ENCODE assay signal across 19 cellular contexts in genomic region chr2:159936471-159936870, GRCh38. TPM values are rescaled to one million over a fixed set of nuclear protein-coding genes. Genes with fewer than 3 reads are reported as not detected.
DNase-seq lines count a peak whose midpoint lies in the region; ATAC-seq and TF ChIP-seq lines count a peak whose summit lies in the region.
"Had no signal": no experiment of that assay in that cellular context is flagged by ENCODE, and none has a peak within 500 bp of the region (broad histone marks: within the 10 kb centered on the region; RNA-seq: fewer than 3 reads in every experiment).

No MANE protein-coding gene starts in this region.

- H3K9me3 ChIP-seq in trophoblast cell (ENCODE audit: insufficient read depth, low read depth, low read length): no peaks in the 10 kb centered on the region

- H3K18ac ChIP-seq in trophoblast cell (ENCODE audit: low read length): no peak overlapping the region

- no peak overlapping the region for H3K4me3 Mint-ChIP-seq in activated CD8-positive, alpha-beta T cell treated with anti-CD3 and anti-CD28 coated beads for 36 hours
- H3K4me3 Mint-ChIP-seq in activated CD8-positive, alpha-beta T cell treated with anti-CD3 and anti-CD28 coated beads, Interleukin-2, amount 10 ng/mL, durations not matched to agents 7 days and 5 days: no peak overlapping the region
- H3K4me3 Mint-ChIP-seq in stimulated activated effector memory CD8-positive, alpha-beta T cell treated with anti-CD3 and anti-CD28 coated beads, Interleukin-12 subunit alpha, Interleukin-12 subunit beta, amount 100 ng/mL, for 72 hours: no peak overlapping the region
- H3K4me3 Mint-ChIP-seq: activated CD4-positive, alpha-beta memory T cell treated with anti-CD3 and anti-CD28 coated beads, Interleukin-2, amount 10 ng/mL, durations not matched to agents 7 days and 5 days; activated T-helper 1 cell treated with anti-CD3 and anti-CD28 coated beads, Interleukin-12 subunit alpha, Interleukin-12 subunit beta, Interleukin-2, Interleukin-4 antibody, amounts not matched to agents 30 ng/mL and 10 ng/mL and 1 ng/mL, durations not matched to agents 14 hours and 24 hours and 36 hours had no signal

- H3K27me3 Mint-ChIP-seq in activated CD8-positive, alpha-beta T cell treated with anti-CD3 and anti-CD28 coated beads for 36 hours: peaks cover 3% of the 10 kb centered on the region
- H3K27me3 Mint-ChIP-seq in activated CD8-positive, alpha-beta T cell treated with anti-CD3 and anti-CD28 coated beads, Interleukin-2, amount 10 ng/mL, durations not matched to agents 7 days and 5 days (ENCODE audit: low read depth): peaks cover 7% of the 10 kb centered on the region

- H3K9ac ChIP-seq in trophoblast cell (ENCODE audit: low read length): no peak overlapping the region
- H3K9ac ChIP-seq: parathyroid adenoma had no signal

- no peaks in the 10 kb centered on the region for H3K4me1 Mint-ChIP-seq in activated CD8-positive, alpha-beta T cell treated with anti-CD3 and anti-CD28 coated beads for 36 hours (ENCODE audit: low read depth)
- H3K4me1 Mint-ChIP-seq in activated CD8-positive, alpha-beta T cell treated with anti-CD3 and anti-CD28 coated beads, Interleukin-2, amount 10 ng/mL, durations not matched to agents 7 days and 5 days (ENCODE audit: low read depth): no peaks in the 10 kb centered on the region
- H3K4me1 Mint-ChIP-seq in stimulated activated effector memory CD8-positive, alpha-beta T cell treated with anti-CD3 and anti-CD28 coated beads, Interleukin-12 subunit alpha, Interleukin-12 subunit beta, amount 100 ng/mL, for 72 hours: no peaks in the 10 kb centered on the region
- H3K4me1 Mint-ChIP-seq: activated CD4-positive, alpha-beta memory T cell treated with anti-CD3 and anti-CD28 coated beads, Interleukin-2, amount 10 ng/mL, durations not matched to agents 7 days and 5 days had no signal

- H3K36me3 Mint-ChIP-seq in activated CD8-positive, alpha-beta T cell treated with anti-CD3 and anti-CD28 coated beads for 36 hours (ENCODE audit: low read depth): no peaks in the 10 kb centered on the region
- H3K36me3 Mint-ChIP-seq in activated CD8-positive, alpha-beta T cell treated with anti-CD3 and anti-CD28 coated beads, Interleukin-2, amount 10 ng/mL, durations not matched to agents 7 days and 5 days (ENCODE audit: low read depth): no peaks in the 10 kb centered on the region
- no peaks in the 10 kb centered on the region for H3K36me3 Mint-ChIP-seq in stimulated activated effector memory CD8-positive, alpha-beta T cell treated with anti-CD3 and anti-CD28 coated beads, Interleukin-12 subunit alpha, Interleukin-12 subunit beta, amount 100 ng/mL, for 72 hours

- H2BK5ac ChIP-seq in trophoblast cell (ENCODE audit: low read depth, low read length, poor library complexity): no peak overlapping the region

- no peaks in the 10 kb centered on the region for H3K9me3 Mint-ChIP-seq in activated CD8-positive, alpha-beta T cell treated with anti-CD3 and anti-CD28 coated beads for 36 hours
- no peaks in the 10 kb centered on the region for H3K9me3 Mint-ChIP-seq in activated CD8-positive, alpha-beta T cell treated with anti-CD3 and anti-CD28 coated beads, Interleukin-2, amount 10 ng/mL, durations not matched to agents 7 days and 5 days (ENCODE audit: insufficient read depth)
- no peaks in the 10 kb centered on the region for H3K9me3 Mint-ChIP-seq in stimulated activated effector memory CD8-positive, alpha-beta T cell treated with anti-CD3 and anti-CD28 coated beads, Interleukin-12 subunit alpha, Interleukin-12 subunit beta, amount 100 ng/mL, for 72 hours
- H3K9me3 Mint-ChIP-seq: activated CD4-positive, alpha-beta memory T cell treated with anti-CD3 and anti-CD28 coated beads, Interleukin-2, amount 10 ng/mL, durations not matched to agents 7 days and 5 days had no signal

- no peak overlapping the region for H3K4me2 ChIP-seq in trophoblast cell (ENCODE audit: low read length)

- H3K4me1 ChIP-seq in trophoblast cell (ENCODE audit: control insufficient read depth in 1 of 2, insufficient read depth in 2 of 2, low read length in 2 of 2): no peaks in the 10 kb centered on the region
- H3K4me1 ChIP-seq: parathyroid adenoma had no signal

- CTCF ChIA-PET in activated CD8-positive, alpha-beta T cell treated with anti-CD3 and anti-CD28 coated beads for 36 hours (lab: Charles Lee): no interaction called here
- CTCF ChIA-PET in activated CD8-positive, alpha-beta T cell treated with anti-CD3 and anti-CD28 coated beads, Interleukin-2, amount 10 ng/mL, durations not matched to agents 7 days and 5 days (lab: Charles Lee): no interaction called here

- H3K23ac ChIP-seq in trophoblast cell (ENCODE audit: low read length): no peak overlapping the region

- H4K8ac ChIP-seq in trophoblast cell (ENCODE audit: low read depth, low read length): no peak overlapping the region

- peak; percentile 9 for DNase-seq in activated CD8-positive, alpha-beta T cell treated with anti-CD3 and anti-CD28 coated beads for 36 hours
- no peak for DNase-seq in activated CD8-positive, alpha-beta T cell treated with anti-CD3 and anti-CD28 coated beads, Interleukin-2, amount 10 ng/mL, durations not matched to agents 7 days and 5 days
- DNase-seq in KBM-7: peak; percentile 9
- peak; percentile 2 for DNase-seq in amniotic epithelial cell (ENCODE audit: low read depth)
- no peak for DNase-seq in stimulated activated effector memory CD8-positive, alpha-beta T cell treated with anti-CD3 and anti-CD28 coated beads, Interleukin-12 subunit alpha, Interleukin-12 subunit beta, amount 100 ng/mL, for 72 hours (ENCODE audit: low spot score in 2 of 2)
- no peak for DNase-seq in trophoblast cell
- DNase-seq: activated CD4-positive, alpha-beta memory T cell treated with anti-CD3 and anti-CD28 coated beads, Interleukin-2, amount 10 ng/mL, durations not matched to agents 7 days and 5 days; central memory CD4-positive, alpha-beta T cell; hypothalamus; NCI-H1048; NCI-H2107; NK-92 treated with Interleukin-12 subunit alpha and Interleukin-12 subunit beta, amount 100 ng/mL, for 24 hours; SIG-M5; stimulated activated naive CD8-positive, alpha-beta T cell treated with anti-CD3 and anti-CD28 coated beads, Interleukin-15, Interleukin-2, amounts not matched to agents 100 U/mL and 50 U/mL, for 24 hours had no signal

- no peaks in the 10 kb centered on the region for H3K27me3 ChIP-seq in trophoblast cell (ENCODE audit: insufficient read depth, low read length)

- H2AFZ ChIP-seq in trophoblast cell (ENCODE audit: insufficient read depth, low read length, poor library complexity): no peak overlapping the region
- H2AFZ ChIP-seq: parathyroid adenoma had no signal

- no peak overlapping the region for H2BK12ac ChIP-seq in trophoblast cell (ENCODE audit: low read length)

- no peak overlapping the region for H3K27ac Mint-ChIP-seq in activated CD8-positive, alpha-beta T cell treated with anti-CD3 and anti-CD28 coated beads for 36 hours
- no peak overlapping the region for H3K27ac Mint-ChIP-seq in activated CD8-positive, alpha-beta T cell treated with anti-CD3 and anti-CD28 coated beads, Interleukin-2, amount 10 ng/mL, durations not matched to agents 7 days and 5 days
- no peak overlapping the region for H3K27ac Mint-ChIP-seq in stimulated activated effector memory CD8-positive, alpha-beta T cell treated with anti-CD3 and anti-CD28 coated beads, Interleukin-12 subunit alpha, Interleukin-12 subunit beta, amount 100 ng/mL, for 72 hours
- H3K27ac Mint-ChIP-seq: activated CD4-positive, alpha-beta memory T cell treated with anti-CD3 and anti-CD28 coated beads, Interleukin-2, amount 10 ng/mL, durations not matched to agents 7 days and 5 days; activated T-helper 1 cell treated with anti-CD3 and anti-CD28 coated beads, Interleukin-12 subunit alpha, Interleukin-12 subunit beta, Interleukin-2, Interleukin-4 antibody, amounts not matched to agents 30 ng/mL and 10 ng/mL and 1 ng/mL, durations not matched to agents 14 hours and 24 hours and 36 hours had no signal

- H2AK5ac ChIP-seq in trophoblast cell (ENCODE audit: low read length): no peak overlapping the region

- H3K79me2 ChIP-seq in trophoblast cell (ENCODE audit: control insufficient read depth, insufficient read depth, low read length, poor library complexity): no peaks in the 10 kb centered on the region
- H3K79me2 ChIP-seq: parathyroid adenoma had no signal

- intact Hi-C loops in activated CD8-positive, alpha-beta T cell treated with anti-CD3 and anti-CD28 coated beads for 36 hours (cut with micrococcal nuclease): no loop called here

- in situ Hi-C loops in KBM-7 (cut with MboI; ENCODE audit: low pct_unique_long_range_greater_than_20kb, low sequenced_read_pairs): no loop called here

- no CpG with 5 or more reads among the region's 4 CpGs for WGBS in trophoblast cell (ENCODE audit: extremely low coverage, insufficient coverage, insufficient read length)

- ATAC-seq in activated CD8-positive, alpha-beta T cell treated with anti-CD3 and anti-CD28 coated beads for 36 hours: no peak
- no peak for ATAC-seq in activated CD8-positive, alpha-beta T cell treated with anti-CD3 and anti-CD28 coated beads, Interleukin-2, amount 10 ng/mL, durations not matched to agents 7 days and 5 days
- ATAC-seq in stimulated activated effector memory CD8-positive, alpha-beta T cell treated with anti-CD3 and anti-CD28 coated beads, Interleukin-12 subunit alpha, Interleukin-12 subunit beta, amount 100 ng/mL, for 72 hours: no peak
- ATAC-seq in GM21423 (IDR thresholded peaks at IDR 0.05; ENCODE audit: unreplicated experiment) (no peak), HG03135 (IDR thresholded peaks at IDR 0.05; ENCODE audit: unreplicated experiment) (no peak)
- ATAC-seq: stimulated activated naive CD8-positive, alpha-beta T cell treated with anti-CD3 and anti-CD28 coated beads, Interleukin-15, Interleukin-2, amounts not matched to agents 100 U/mL and 50 U/mL, for 24 hours had no signal

- TF ChIP-seq CTCF in activated CD8-positive, alpha-beta T cell treated with anti-CD3 and anti-CD28 coated beads for 36 hours (IDR thresholded peaks at IDR 0.05): no peak

- H3K27ac ChIP-seq in trophoblast cell (ENCODE audit: low read depth, low read length): no peak overlapping the region
- H3K27ac ChIP-seq: parathyroid adenoma, skin epidermis had no signal

- POLR2A ChIA-PET in activated CD8-positive, alpha-beta T cell treated with anti-CD3 and anti-CD28 coated beads for 36 hours (lab: Charles Lee): no interaction called here
- POLR2A ChIA-PET in activated CD8-positive, alpha-beta T cell treated with anti-CD3 and anti-CD28 coated beads, Interleukin-2, amount 10 ng/mL, durations not matched to agents 7 days and 5 days (lab: Charles Lee): no interaction called here

- no peak overlapping the region for H3K14ac ChIP-seq in trophoblast cell (ENCODE audit: low read length)

- no peaks in the 10 kb centered on the region for H3K79me1 ChIP-seq in trophoblast cell (ENCODE audit: low read length)

- H4K12ac ChIP-seq in trophoblast cell (ENCODE audit: low read depth, low read length): no peak overlapping the region

- no peak overlapping the region for H4K91ac ChIP-seq in trophoblast cell (ENCODE audit: low read depth, low read length)

- H3K36me3 ChIP-seq in trophoblast cell (ENCODE audit: control insufficient read depth in 1 of 2, insufficient read depth in 2 of 2, low read length in 2 of 2): no peaks in the 10 kb centered on the region

- no peak overlapping the region for H3K4ac ChIP-seq in trophoblast cell (ENCODE audit: low read depth, low read length)

- H2BK120ac ChIP-seq in trophoblast cell (ENCODE audit: insufficient read depth, low read length, poor library complexity): no peak overlapping the region

- no peak overlapping the region for H3K4me3 ChIP-seq in trophoblast cell (ENCODE audit: low read depth, low read length)
- H3K4me3 ChIP-seq: skin epidermis had no signal

RNA-seq across cellular contexts. Expression of gene LY75, which starts 31.9 kb away (rescaled TPM):
- total RNA-seq in activated CD8-positive, alpha-beta T cell treated with anti-CD3 and anti-CD28 coated beads for 36 hours: 10 to 100 TPM; 33.1 to 33.6 TPM
- 10 to 100 TPM; 24.0 to 24.3 TPM for total RNA-seq in activated CD8-positive, alpha-beta T cell treated with anti-CD3 and anti-CD28 coated beads, Interleukin-2, amount 10 ng/mL, durations not matched to agents 7 days and 5 days
- 0.10 and 0.18 TPM in 2 replicates for polyA plus RNA-seq in trophoblast cell (2013)

Comparison
In these comparisons a context has a peak if more than half of its experiments do, and no peak if none do; other contexts are left out.
1. DNase-seq: peak in activated CD8-positive, alpha-beta T cell treated with anti-CD3 and anti-CD28 coated beads for 36 hours (single experiment), KBM-7 (single experiment) and amniotic epithelial cell (single experiment); none in activated CD8-positive, alpha-beta T cell treated with anti-CD3 and anti-CD28 coated beads, Interleukin-2, amount 10 ng/mL, durations not matched to agents 7 days and 5 days (single experiment), stimulated activated effector memory CD8-positive, alpha-beta T cell treated with anti-CD3 and anti-CD28 coated beads, Interleukin-12 subunit alpha, Interleukin-12 subunit beta, amount 100 ng/mL, for 72 hours (0 of 2) and trophoblast cell (0 of 2).